21 cellular contexts compared by ENCODE assay signal in genomic region chr6:12262236-12263061, GRCh38. TPM values are rescaled to one million over a fixed set of nuclear protein-coding genes. Genes with fewer than 3 reads are reported as not detected.
DNase-seq lines count a peak whose midpoint lies in the region; ATAC-seq, FAIRE-seq and TF ChIP-seq lines count a peak whose summit lies in the region.
"Had no signal": no experiment of that assay in that cellular context is flagged by ENCODE, and none has a peak within 500 bp of the region (broad histone marks: within the 10 kb centered on the region; RNA-seq: fewer than 3 reads in every experiment).

No MANE protein-coding gene starts in this region.

- H3K4me1 ChIP-seq in mucosa of rectum (ENCODE audit: control insufficient read depth in 2 of 2, insufficient read depth in 2 of 2, low read length in 2 of 2) = peaks cover 7 to 21% of the 10 kb centered on the region in 2 donors
- H3K4me1 ChIP-seq: BE2C had no signal

- DNase-seq in NCI-H1417 (lab: John Stamatoyannopoulos, UW) = peak in 2 of 3 experiments; percentile 0 to 36
- DNase-seq in NCI-H1417 treated with DMSO at 0.1 percent for 48 hours (lab: John Stamatoyannopoulos, UW) = no peak
- no peak for DNase-seq in medulla oblongata (ENCODE audit: extremely low spot score)
- DNase-seq in activated T-cell treated with anti-CD3 and anti-CD28 coated beads, Interleukin-2, amount 50 U/mL, for 48 hours = no peak
- no peak for DNase-seq in brain microvascular endothelial cell
- DNase-seq in left cardiac atrium = no peak
- DNase-seq: 8988T; BE2C; CD4-positive, alpha-beta memory T cell; GM23248; MG63; NCI-H1105; NCI-H187; NCI-H2171 treated with DMSO at 0.1 percent for 48 hours; NCI-H774; PC-9 had no signal

- H3K27me3 ChIP-seq in mucosa of rectum (ENCODE audit: control insufficient read depth in 2 of 2, insufficient read depth in 2 of 2, low read length in 2 of 2) = no peaks in the 10 kb centered on the region
- H3K27me3 ChIP-seq in brain microvascular endothelial cell (replicated peaks) = no peaks in the 10 kb centered on the region
- H3K27me3 ChIP-seq: BE2C, MG63 had no signal

- no peaks in the 10 kb centered on the region for H3K36me3 ChIP-seq in mucosa of rectum (ENCODE audit: control insufficient read depth in 2 of 2, insufficient read depth in 2 of 2, low read length in 2 of 2)
- H3K36me3 ChIP-seq in brain microvascular endothelial cell (replicated peaks) = no peaks in the 10 kb centered on the region
- H3K36me3 ChIP-seq: BE2C, MG63 had no signal

- H3K4me3 ChIP-seq in mucosa of rectum (ENCODE audit: low read length in 2 of 2) = peak overlapping the region; percentile 61 to 64
- H3K4me3 ChIP-seq in brain microvascular endothelial cell (ENCODE audit: low read depth, low read length) = no peak overlapping the region
- H3K4me3 ChIP-seq: GM23248, MG63, PC-9 had no signal

- H3K27ac ChIP-seq in mucosa of rectum (ENCODE audit: low read depth in 2 of 2, low read length in 2 of 2) (peak overlapping the region; percentile 83 to 93), brain microvascular endothelial cell (no peak overlapping the region)
- H3K27ac ChIP-seq: GM23248, KMS-11, PC-9 had no signal

- FAIRE-seq in colon (lab: Jason Lieb, UNC) = peak; percentile 60
- FAIRE-seq: HepG2 had no signal

- no peak for ATAC-seq in left cardiac atrium
- ATAC-seq: HepG2 had no signal

- intact Hi-C loops in left cardiac atrium (cut with DNase I) = no loop called here

- in situ Hi-C loops in brain microvascular endothelial cell (cut with HindIII; ENCODE audit: low pct_ligation_motif_present, low sequenced_read_pairs) = no loop called here

- H3K9me3 ChIP-seq in mucosa of rectum (ENCODE audit: control insufficient read depth in 2 of 2, low read length in 2 of 2) = no peaks in the 10 kb centered on the region
- H3K9me3 ChIP-seq: BE2C, MG63 had no signal

- H3K9ac ChIP-seq in mucosa of rectum (ENCODE audit: low read depth in 1 of 2, low read length in 2 of 2) = peak overlapping the region; percentile 47 to 57
- H3K9ac ChIP-seq: GM23248, KMS-11 had no signal

- no peak for TF ChIP-seq CTCF in brain microvascular endothelial cell (IDR thresholded peaks at IDR 0.05; ENCODE audit: low read depth, low read length, missing control alignments)

RNA-seq across cellular contexts. Expression of gene EDN1, which starts 27.7 kb away (rescaled TPM):
- 10 to 100 TPM in 1 of 2 donors, 1 to 10 TPM in 1; 2.7 to 25.4 TPM for total RNA-seq in left cardiac atrium
- total RNA-seq: SK-MEL-5 had no signal

Comparison
In these comparisons a context has a peak if more than half of its experiments do, and no peak if none do; other contexts are left out.
1. DNase-seq: peak in NCI-H1417 (2 of 3); none in NCI-H1417 treated with DMSO at 0.1 percent for 48 hours (single experiment), medulla oblongata (single experiment), activated T-cell treated with anti-CD3 and anti-CD28 coated beads, Interleukin-2, amount 50 U/mL, for 48 hours (0 of 2), brain microvascular endothelial cell (single experiment) and left cardiac atrium (single experiment).